Comparison of ENCODE assay signal across 12 cellular contexts in the genomic region with DNA sequence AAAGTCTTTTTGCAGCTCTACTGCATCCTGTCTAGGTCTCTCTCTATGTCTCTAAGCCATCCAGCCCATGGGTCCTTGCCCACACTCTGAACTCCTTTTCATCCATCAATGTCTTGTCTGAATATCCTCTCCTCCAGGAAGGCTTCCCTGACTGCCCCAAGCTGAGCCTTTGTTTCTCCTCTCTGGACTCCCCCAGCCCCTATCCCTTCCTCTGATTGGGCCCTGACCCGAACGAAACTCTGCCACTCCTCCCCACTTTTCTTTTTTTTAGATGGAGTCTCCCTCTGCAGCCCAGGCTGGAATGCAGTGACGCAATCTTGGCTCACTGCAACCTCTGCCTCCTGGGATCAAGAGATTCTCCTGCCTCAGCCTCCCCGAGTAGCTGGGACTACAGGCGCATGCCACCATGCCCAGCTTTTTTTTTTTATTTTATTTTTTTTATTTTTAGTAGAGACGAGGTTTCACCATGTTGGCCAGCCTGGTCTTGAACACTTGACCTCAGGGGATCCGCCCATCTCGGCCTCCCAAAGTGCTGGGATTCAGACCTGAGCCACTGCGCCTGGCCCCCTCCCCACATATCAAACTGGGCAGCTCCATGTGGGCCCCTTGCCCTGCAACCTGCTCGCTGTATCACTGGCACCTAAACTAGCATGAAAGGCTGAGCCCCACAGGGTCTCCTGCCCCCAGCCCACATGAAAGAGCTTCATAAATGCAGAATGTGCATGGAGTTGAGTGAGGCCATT. TPM values are rescaled to one million over a fixed set of nuclear protein-coding genes. Genes with fewer than 3 reads are reported as not detected.
DNase-seq lines count a peak whose midpoint lies in the region; ATAC-seq and TF ChIP-seq lines count a peak whose summit lies in the region.
"Had no signal": no experiment of that assay in that cellular context is flagged by ENCODE, and none has a peak within 500 bp of the region (broad histone marks: within the 10 kb centered on the region; RNA-seq: fewer than 3 reads in every experiment).

No MANE protein-coding gene starts in this region.

- H3K9me3 ChIP-seq in SK-N-SH (no peaks in the 10 kb centered on the region), T-helper 17 cell (ENCODE audit: control insufficient read depth, low read length, poor library complexity, severe bottlenecking) (no peaks in the 10 kb centered on the region), iPS-18a (ENCODE audit: control insufficient read depth, low read depth, low read length) (no peaks in the 10 kb centered on the region), adrenal gland (replicated peaks in 1 of 3) (no peaks in the 10 kb centered on the region)
- H3K9me3 ChIP-seq: gastroesophageal sphincter had no signal

- no peak for TF ChIP-seq EP300 in SK-N-SH (IDR thresholded peaks at IDR 0.05; ENCODE audit: borderline replicate concordance in 1 of 2, low read depth in 1 of 2, low read length in 1 of 2)

- H3K27ac ChIP-seq in SK-N-SH (ENCODE audit: low read depth in 2 of 2, low read length in 1 of 2) (no peak overlapping the region; a peak in 1 of 4 replicates), iPS-18a (ENCODE audit: low read length) (no peak overlapping the region), adrenal gland (peak overlapping the region in 1 of 5 donors; percentile 30), caudate nucleus (ENCODE audit: low read depth, low read length) (no peak overlapping the region)
- H3K27ac ChIP-seq: gastroesophageal sphincter, SK-N-MC had no signal

- no peaks in the 10 kb centered on the region for H3K79me2 ChIP-seq in SK-N-SH (ENCODE audit: insufficient read depth)

- H3K9me3 Mint-ChIP-seq in stimulated activated effector memory CD8-positive, alpha-beta T cell treated with anti-CD3 and anti-CD28 coated beads, Interleukin-12 subunit alpha, Interleukin-12 subunit beta, amount 100 ng/mL, for 72 hours, result peaks cover 2% of the 10 kb centered on the region

- no peaks in the 10 kb centered on the region; the same call in 1 of the 2 replicates for H4K20me1 ChIP-seq in SK-N-SH (ENCODE audit: insufficient read depth)

- intact Hi-C loops in adrenal gland (cut with DNase I), result no loop called here

- H3K4me3 ChIP-seq in SK-N-SH (ENCODE audit: low read depth in 2 of 2, low read length in 1 of 2) (peak overlapping the region in 1 of 2 experiments; percentile 49; a peak in 1 of 4 replicates), iPS-18a (ENCODE audit: low read length) (peak overlapping the region; percentile 78), adrenal gland (no peak overlapping the region)
- H3K4me3 ChIP-seq: gastroesophageal sphincter, SK-N-MC had no signal

- no peak for TF ChIP-seq POLR2A in adrenal gland (IDR thresholded peaks at IDR 0.05)

- peak overlapping the region; percentile 5 for H3K4me3 Mint-ChIP-seq in T-helper 17 cell
- peak overlapping the region; percentile 0 for H3K4me3 Mint-ChIP-seq in stimulated activated effector memory CD8-positive, alpha-beta T cell treated with anti-CD3 and anti-CD28 coated beads, Interleukin-12 subunit alpha, Interleukin-12 subunit beta, amount 100 ng/mL, for 72 hours
- H3K4me3 Mint-ChIP-seq: activated CD8-positive, alpha-beta memory T cell treated with anti-CD3 and anti-CD28 coated beads, Interleukin-2, amount 10 ng/mL, durations not matched to agents 7 days and 5 days had no signal

- ATAC-seq in SK-N-SH treated with all-trans-retinoic acid at 6 μM for 48 hours, result no peak; the same call in 2 of the 3 replicates
- no peak for ATAC-seq in T-helper 17 cell
- no peak for ATAC-seq in stimulated activated effector memory CD8-positive, alpha-beta T cell treated with anti-CD3 and anti-CD28 coated beads, Interleukin-12 subunit alpha, Interleukin-12 subunit beta, amount 100 ng/mL, for 72 hours
- no peak for ATAC-seq in GM18909 (IDR thresholded peaks at IDR 0.05; ENCODE audit: poor library complexity, unreplicated experiment)
- ATAC-seq: gastroesophageal sphincter had no signal

- H3K36me3 ChIP-seq in SK-N-SH (replicated peaks in 1 of 2; ENCODE audit: control insufficient read depth in 1 of 2, insufficient read depth in 2 of 2, low read length in 1 of 2) (no peaks in the 10 kb centered on the region), iPS-18a (ENCODE audit: control insufficient read depth, low read depth, low read length) (no peaks in the 10 kb centered on the region), adrenal gland (replicated peaks in 1 of 2) (no peaks in the 10 kb centered on the region)
- H3K36me3 ChIP-seq: gastroesophageal sphincter had no signal

- no peaks in the 10 kb centered on the region for H3K9me2 ChIP-seq in SK-N-SH

- H3K4me2 ChIP-seq in SK-N-SH, result no peak overlapping the region

- 54% methylated on average over 10 of the region's 10 CpGs for WGBS in SK-N-SH (ENCODE audit: low lambda C conversion rate)
- WGBS in adrenal gland, 4 donors, result 48 to 59% (median 57%) methylated on average over 9 to 10 of the region's 10 CpGs

- no peaks in the 10 kb centered on the region for H3F3A ChIP-seq in SK-N-SH (replicated peaks; ENCODE audit: insufficient read depth)

- no peak overlapping the region for H2AFZ ChIP-seq in SK-N-SH (ENCODE audit: low read depth)

- POLR2A ChIA-PET in SK-N-SH (lab: Yijun Ruan, JAX), result interaction anchor here (0.8 kb wide), 1 partner anchor 18 kb away, joined by 6 read pairs; no protein-coding TSS in a partner anchor

- H3K27me3 ChIP-seq in SK-N-SH (ENCODE audit: insufficient read depth), result peaks cover 12% of the 10 kb centered on the region; the same call in 1 of the 2 replicates
- no peaks in the 10 kb centered on the region for H3K27me3 ChIP-seq in iPS-18a (ENCODE audit: control insufficient read depth, insufficient read depth, low read length)
- H3K27me3 ChIP-seq in adrenal gland, result peaks cover 22% of the 10 kb centered on the region

- TF ChIP-seq CTCF in SK-N-SH (IDR thresholded peaks at IDR 0.05), result no peak
- TF ChIP-seq CTCF in adrenal gland (IDR thresholded peaks at IDR 0.05), result no peak

- no peak for DNase-seq in SK-N-SH
- no peak for DNase-seq in T-helper 17 cell
- no peak for DNase-seq in stimulated activated effector memory CD8-positive, alpha-beta T cell treated with anti-CD3 and anti-CD28 coated beads, Interleukin-12 subunit alpha, Interleukin-12 subunit beta, amount 100 ng/mL, for 72 hours (ENCODE audit: low spot score in 2 of 2)
- no peak for DNase-seq in adrenal gland
- no peak for DNase-seq in caudate nucleus (lab: John Stamatoyannopoulos, UW)
- DNase-seq: KG1 had no signal

- no peak for TF ChIP-seq RAD21 in SK-N-SH (IDR thresholded peaks at IDR 0.05; ENCODE audit: low read length)

- H3K27ac Mint-ChIP-seq in T-helper 17 cell, result no peak overlapping the region
- H3K27ac Mint-ChIP-seq in stimulated activated effector memory CD8-positive, alpha-beta T cell treated with anti-CD3 and anti-CD28 coated beads, Interleukin-12 subunit alpha, Interleukin-12 subunit beta, amount 100 ng/mL, for 72 hours, result no peak overlapping the region
- H3K27ac Mint-ChIP-seq: activated CD8-positive, alpha-beta memory T cell treated with anti-CD3 and anti-CD28 coated beads, Interleukin-2, amount 10 ng/mL, durations not matched to agents 7 days and 5 days had no signal

- H3K4me1 ChIP-seq in SK-N-SH (ENCODE audit: control insufficient read depth in 1 of 2, insufficient read depth in 2 of 2, low read depth in 1 of 2, low read length in 1 of 2) (peaks cover 0 to 2% of the 10 kb centered on the region in 2 experiments; a peak in 1 of 4 replicates), iPS-18a (ENCODE audit: control insufficient read depth, low read depth, low read length) (peaks cover 10% of the 10 kb centered on the region), adrenal gland (replicated peaks in 1 of 2) (no peaks in the 10 kb centered on the region)

- H3K4me1 Mint-ChIP-seq in T-helper 17 cell, result peaks cover 4% of the 10 kb centered on the region
- peaks cover 19% of the 10 kb centered on the region for H3K4me1 Mint-ChIP-seq in stimulated activated effector memory CD8-positive, alpha-beta T cell treated with anti-CD3 and anti-CD28 coated beads, Interleukin-12 subunit alpha, Interleukin-12 subunit beta, amount 100 ng/mL, for 72 hours

- peaks cover 48% of the 10 kb centered on the region for H3K27me3 Mint-ChIP-seq in T-helper 17 cell

- H3K36me3 Mint-ChIP-seq in T-helper 17 cell (ENCODE audit: low read depth), result peaks cover 4% of the 10 kb centered on the region
- no peaks in the 10 kb centered on the region for H3K36me3 Mint-ChIP-seq in stimulated activated effector memory CD8-positive, alpha-beta T cell treated with anti-CD3 and anti-CD28 coated beads, Interleukin-12 subunit alpha, Interleukin-12 subunit beta, amount 100 ng/mL, for 72 hours

- CTCF ChIA-PET in SK-N-SH (lab: Yijun Ruan, JAX), result interaction anchor here (0.8 to 2.5 kb wide), 5 partner anchors 9 to 166 kb away, joined by 4 to 20 read pairs (median 4); no protein-coding TSS in a partner anchor

- H3K9ac ChIP-seq in SK-N-SH (no peak overlapping the region), iPS-18a (ENCODE audit: low read length) (no peak overlapping the region)

TF ChIP-seq in SK-N-SH treated with all-trans-retinoic acid at 6 μM for 48 hours, 23 proteins besides CTCF, POLR2A, EP300 and RAD21:
- no peak for TF ChIP-seq CSDC2 (CRISPR knock-in tag; IDR thresholded peaks at IDR 0.05)
- peak; percentile 68; the same call in 1 of the 2 replicates for TF ChIP-seq ZFP3 (CRISPR knock-in tag; IDR thresholded peaks at IDR 0.05)

TF ChIP-seq in SK-N-SH, 30 proteins besides CTCF, POLR2A, EP300 and RAD21:
- TF ChIP-seq SMC3 (IDR thresholded peaks at IDR 0.05; ENCODE audit: low read depth, low read length) (no peak), ELF1 (IDR thresholded peaks at IDR 0.05) (no peak)

RNA-seq across cellular contexts. Expression of a gene that starts 0.9 kb away (rescaled TPM):
- polyA plus RNA-seq in SK-N-SH (2012; rRNA removed), result 0.32 and 0.38 TPM in 2 replicates
- 0.17 and 0.45 TPM in 2 replicates for polyA plus RNA-seq in SK-N-SH (2012; cell fraction: cytosol; rRNA removed)
- 0.93 and 1.2 TPM in 2 replicates for polyA plus RNA-seq in SK-N-SH (2012; cell fraction: nucleus; rRNA removed)
- not detected for total RNA-seq in T-helper 17 cell
- 1 to 10 TPM in 7 of 8 donors, under 1 TPM in 1; 0.57 to 5.3 (median 1.8) TPM for total RNA-seq in adrenal gland
- polyA plus RNA-seq in adrenal gland, result 1 to 10 TPM; 1.5 to 9.7 (median 5.1) TPM

RNA-seq across cellular contexts. Expression of a gene that starts 30.3 kb away (rescaled TPM):
- polyA plus RNA-seq in SK-N-SH (2012; rRNA removed) (7.8 and 18.4 TPM in 2 replicates), adrenal gland (10 to 100 TPM in 2 of 3 donors, 1 to 10 TPM in 1; 6.6 to 66.1 (median 43.4) TPM)
- polyA plus RNA-seq in SK-N-SH (2012; cell fraction: cytosol; rRNA removed), result 4.9 and 9.1 TPM in 2 replicates
- 24.7 and 42.3 TPM in 2 replicates for polyA plus RNA-seq in SK-N-SH (2012; cell fraction: nucleus; rRNA removed)
- total RNA-seq in T-helper 17 cell (10 to 100 TPM; 34.6 to 36.0 TPM), adrenal gland (10 to 100 TPM; 28.1 to 97.2 (median 46.9) TPM)
